Comparison of ENCODE assay signal across 28 cellular contexts in the genomic region with DNA sequence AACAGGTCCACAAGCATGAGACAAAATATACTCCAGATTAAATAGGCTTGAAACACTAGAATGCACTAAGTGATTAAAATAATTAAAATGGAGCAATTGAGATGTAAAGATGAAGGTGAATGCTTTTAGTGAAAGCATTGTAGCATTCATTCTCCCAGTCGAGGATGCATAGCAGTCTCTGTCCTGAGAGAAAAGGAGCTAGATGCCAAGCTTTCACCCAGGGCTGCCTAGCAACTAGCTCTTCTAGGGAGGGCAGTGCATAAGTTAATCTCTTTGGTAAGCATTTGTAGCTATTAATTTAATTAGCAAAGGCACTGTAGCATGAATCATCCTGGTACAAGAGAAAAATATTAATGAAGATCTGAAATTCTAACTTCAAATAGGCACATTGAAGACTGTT.
"Had no signal": no experiment of that assay in that cellular context is flagged by ENCODE, and none has a peak within 500 bp of the region (broad histone marks: within the 10 kb centered on the region; RNA-seq: fewer than 3 reads in every experiment).

No MANE protein-coding gene starts in this region.

- H3K36me3 ChIP-seq: adrenal gland, breast epithelium, left lung, right atrium auricular region, stomach, suprapubic skin, tibial nerve had no signal

- H3K27ac ChIP-seq: adrenal gland, breast epithelium, hepatocyte, left lung, right atrium auricular region, stomach, suprapubic skin, tibial nerve had no signal

- H3K27me3 Mint-ChIP-seq: activated B cell treated with CpG ODN at 0.5 μM for 24 hours; activated CD4-positive, alpha-beta T cell treated with anti-CD3 and anti-CD28 coated beads for 36 hours; activated naive CD8-positive, alpha-beta T cell; central memory CD8-positive, alpha-beta T cell; effector memory CD8-positive, alpha-beta T cell; naive thymus-derived CD4-positive, alpha-beta T cell; progenitor cell of endocrine pancreas; stimulated activated memory B cell treated with anti-CD40 and anti-IgM and Interleukin-4, amounts not matched to agents 10 μg/mL and 1 μg/mL and 100 μg/mL, for 72 hours had no signal

- H3K4me1 Mint-ChIP-seq: activated B cell treated with CpG ODN at 0.5 μM for 24 hours; activated CD4-positive, alpha-beta T cell treated with anti-CD3 and anti-CD28 coated beads for 36 hours; central memory CD8-positive, alpha-beta T cell; naive thymus-derived CD4-positive, alpha-beta T cell; stimulated activated memory B cell treated with anti-CD40 and anti-IgM and Interleukin-4, amounts not matched to agents 10 μg/mL and 1 μg/mL and 100 μg/mL, for 72 hours had no signal

- H3K4me3 Mint-ChIP-seq: activated B cell treated with CpG ODN at 0.5 μM for 24 hours; activated CD4-positive, alpha-beta T cell treated with anti-CD3 and anti-CD28 coated beads for 36 hours; activated naive CD8-positive, alpha-beta T cell; activated T-cell treated with anti-CD3 and anti-CD28 coated beads, Interleukin-2, amount 50 U/mL, for 4 hours; central memory CD8-positive, alpha-beta T cell; effector memory CD8-positive, alpha-beta T cell; naive thymus-derived CD4-positive, alpha-beta T cell; stimulated activated memory B cell treated with anti-CD40 and anti-IgM and Interleukin-4, amounts not matched to agents 10 μg/mL and 1 μg/mL and 100 μg/mL, for 72 hours had no signal

- H3K9me3 ChIP-seq: adrenal gland, breast epithelium, left lung, suprapubic skin, tibial nerve had no signal

- H3K36me3 Mint-ChIP-seq: activated naive CD8-positive, alpha-beta T cell; naive thymus-derived CD4-positive, alpha-beta T cell; stimulated activated memory B cell treated with anti-CD40 and anti-IgM and Interleukin-4, amounts not matched to agents 10 μg/mL and 1 μg/mL and 100 μg/mL, for 72 hours had no signal

- H3K27me3 ChIP-seq: adrenal gland, breast epithelium, hepatocyte, left lung, right atrium auricular region, stomach, suprapubic skin, tibial nerve had no signal

- DNase-seq: activated B cell treated with CpG ODN at 0.5 μM for 24 hours; activated CD4-positive, alpha-beta T cell treated with anti-CD3 and anti-CD28 coated beads for 36 hours; activated CD4-positive, alpha-beta T cell treated with anti-CD3 and anti-CD28 coated beads, Interleukin-2, amount 50 U/mL, for 48 hours; activated CD8-positive, alpha-beta memory T cell treated with anti-CD3 and anti-CD28 coated beads, Interleukin-2, amount 50 U/mL, for 48 hours; activated naive CD4-positive, alpha-beta T cell; activated T-cell treated with anti-CD3 and anti-CD28 coated beads, Interleukin-2, amount 50 U/mL, for 4 hours; adrenal gland; effector memory CD8-positive, alpha-beta T cell; foreskin melanocyte; kidney glomerular epithelial cell; left lung; naive thymus-derived CD4-positive, alpha-beta T cell; stimulated activated CD4-positive, alpha-beta T cell treated with anti-CD3 and anti-CD28 coated beads, Interleukin-12 subunit alpha, Interleukin-12 subunit beta, amount 100 ng/mL, for 4 hours; stimulated activated CD4-positive, alpha-beta T cell treated with anti-CD3 and anti-CD28 coated beads, Interleukin-2, amount 100 ng/mL, for 24 hours; stomach; T-helper 9 cell had no signal

- H3K4me3 ChIP-seq: adrenal gland, breast epithelium, hepatocyte, left lung, lung, right atrium auricular region, stomach, suprapubic skin, tibial nerve had no signal

- H2AFZ ChIP-seq: hepatocyte had no signal

- H3K4me1 ChIP-seq: adrenal gland, breast epithelium, left lung, right atrium auricular region, stomach, suprapubic skin, tibial nerve had no signal

- H3K4me2 ChIP-seq: hepatocyte had no signal

- ATAC-seq: activated CD4-positive, alpha-beta T cell treated with anti-CD3 and anti-CD28 coated beads for 36 hours; activated T-cell treated with anti-CD3 and anti-CD28 coated beads, Interleukin-2, amount 50 U/mL, for 4 hours; effector memory CD8-positive, alpha-beta T cell; esophagus mucosa; left lung; naive thymus-derived CD4-positive, alpha-beta T cell; stimulated activated memory B cell treated with anti-CD40 and anti-IgM and Interleukin-4, amounts not matched to agents 10 μg/mL and 1 μg/mL and 100 μg/mL, for 72 hours had no signal

- H3K27ac Mint-ChIP-seq: activated B cell treated with CpG ODN at 0.5 μM for 24 hours; activated CD4-positive, alpha-beta T cell treated with anti-CD3 and anti-CD28 coated beads for 36 hours; activated naive CD8-positive, alpha-beta T cell; activated T-helper 2 cell treated with anti-CD3 and anti-CD28 coated beads, Interferon-gamma antibody, Interleukin-2, Interleukin-4, amounts not matched to agents 10 μg/mL and 5 μg/mL and 100 μg/mL, durations not matched to agents 14 hours and 24 hours and 36 hours; effector memory CD8-positive, alpha-beta T cell; naive thymus-derived CD4-positive, alpha-beta T cell; progenitor cell of endocrine pancreas; stimulated activated memory B cell treated with anti-CD40 and anti-IgM and Interleukin-4, amounts not matched to agents 10 μg/mL and 1 μg/mL and 100 μg/mL, for 72 hours had no signal

- H3K79me2 ChIP-seq: hepatocyte had no signal
